8 cellular contexts compared by ENCODE assay signal in genomic region chr2:151289972-151290335, GRCh38. TPM values are rescaled to one million over a fixed set of nuclear protein-coding genes. Genes with fewer than 3 reads are reported as not detected.
DNase-seq lines count a peak whose midpoint lies in the region; ATAC-seq and TF ChIP-seq lines count a peak whose summit lies in the region.

No MANE protein-coding gene starts in this region.

- H3K4me3 ChIP-seq in coronary artery (peak overlapping the region; percentile 85), mesenchymal stem cell (ENCODE audit: insufficient read depth in 1 of 2, low read depth in 1 of 2, low read length in 2 of 2) (peak overlapping the region in 1 of 2 experiments; percentile 79), thymus (ENCODE audit: low read length) (peak overlapping the region; percentile 77)

- no peak overlapping the region for H2AK5ac ChIP-seq in mesenchymal stem cell (ENCODE audit: low read length, severe bottlenecking)

- no peak overlapping the region for H2BK120ac ChIP-seq in mesenchymal stem cell (ENCODE audit: low read depth, low read length)

- H3K18ac ChIP-seq in mesenchymal stem cell (ENCODE audit: low read depth in 1 of 2, low read length in 2 of 2) = peak overlapping the region; percentile 24 to 70

- H3K14ac ChIP-seq in mesenchymal stem cell (ENCODE audit: low read length in 2 of 2) = no peak overlapping the region

- no peak overlapping the region for H4K91ac ChIP-seq in mesenchymal stem cell (ENCODE audit: low read length)

- no peaks in the 10 kb centered on the region for H3K27me3 ChIP-seq in mesenchymal stem cell (ENCODE audit: control insufficient read depth in 1 of 2, insufficient read depth in 1 of 2, low read length in 2 of 2)
- H3K27me3 ChIP-seq in thymus (ENCODE audit: control insufficient read depth, insufficient read depth) = no peaks in the 10 kb centered on the region

- peak overlapping the region; percentile 94 for H3K9ac ChIP-seq in mesenchymal stem cell (ENCODE audit: low read length)

- no peak overlapping the region for H3K4ac ChIP-seq in mesenchymal stem cell (ENCODE audit: low read depth in 1 of 2, low read length in 2 of 2)

- peak overlapping the region; percentile 87 to 92 for H3K27ac ChIP-seq in coronary artery
- peak overlapping the region; percentile 94 for H3K27ac ChIP-seq in mesenchymal stem cell (ENCODE audit: low read length, poor library complexity, severe bottlenecking)
- H3K27ac ChIP-seq in thymus (ENCODE audit: low read depth) = peak overlapping the region; percentile 88

- H2BK12ac ChIP-seq in mesenchymal stem cell (ENCODE audit: low read length in 2 of 2) = no peak overlapping the region

- no peak overlapping the region for H2BK15ac ChIP-seq in mesenchymal stem cell (ENCODE audit: low read depth, poor library complexity, severe bottlenecking)

- peak; percentile 28 for ATAC-seq in HG02870 (IDR thresholded peaks at IDR 0.05; ENCODE audit: unreplicated experiment)

- H2AFZ ChIP-seq in mesenchymal stem cell (ENCODE audit: low read depth, low read length) = no peak overlapping the region

- H3K23ac ChIP-seq in mesenchymal stem cell (ENCODE audit: low read length in 2 of 2) = no peak overlapping the region

- no peaks in the 10 kb centered on the region for H3K36me3 ChIP-seq in mesenchymal stem cell (ENCODE audit: control insufficient read depth in 1 of 2, insufficient read depth in 2 of 2, low read depth in 1 of 2, low read length in 2 of 2)
- no peaks in the 10 kb centered on the region for H3K36me3 ChIP-seq in thymus (ENCODE audit: control insufficient read depth, insufficient read depth)

- TF ChIP-seq CTCF in coronary artery (IDR thresholded peaks at IDR 0.05) = no peak

- no peak overlapping the region for H4K8ac ChIP-seq in mesenchymal stem cell (ENCODE audit: low read length)

- peaks cover 15% of the 10 kb centered on the region for H3K79me1 ChIP-seq in mesenchymal stem cell (replicated peaks; ENCODE audit: low read length, poor library complexity, severe bottlenecking)

- H3K9me3 ChIP-seq in mesenchymal stem cell (ENCODE audit: control insufficient read depth, low read length) (no peaks in the 10 kb centered on the region), thymus (ENCODE audit: control insufficient read depth) (no peaks in the 10 kb centered on the region)

- peak; percentile 16 for DNase-seq in stimulated activated naive CD4-positive, alpha-beta T cell treated with Interleukin-2 at 50 U/mL for 16 hours (lab: John Stamatoyannopoulos, UW)
- DNase-seq in stimulated activated naive CD4-positive, alpha-beta T cell (lab: John Stamatoyannopoulos, UW) = no peak
- DNase-seq in RKO (ENCODE audit: low spot score) (peak; percentile 41), coronary artery (ENCODE audit: low spot score) (no peak), mesenchymal stem cell (peak; percentile 92), NCI-H1436 (lab: John Stamatoyannopoulos, UW) (no peak)

- 9% methylated on average over 5 of the region's 6 CpGs for WGBS in mesenchymal stem cell
- WGBS in thymus = 0% methylated on average over 6 of the region's 6 CpGs

- H3K4me1 ChIP-seq in mesenchymal stem cell (ENCODE audit: control insufficient read depth, insufficient read depth, low read depth, low read length) (peaks cover 6% of the 10 kb centered on the region), thymus (ENCODE audit: control insufficient read depth, insufficient read depth, low read length) (peaks cover 7% of the 10 kb centered on the region)

- peak overlapping the region; percentile 75 for H3K4me2 ChIP-seq in mesenchymal stem cell (ENCODE audit: low read length, poor library complexity, severe bottlenecking)

- no peak overlapping the region for H2BK5ac ChIP-seq in mesenchymal stem cell (ENCODE audit: low read depth, low read length, poor library complexity, severe bottlenecking)

RNA-seq across cellular contexts. Expression of gene NMI, which starts 0.5 kb away (rescaled TPM):
- polyA plus RNA-seq in mesenchymal stem cell (2013, experiment 1 of 2) = 24.1 TPM
- polyA plus RNA-seq in mesenchymal stem cell (2013, experiment 2 of 2) = 27.1 TPM
- 38.8 TPM for polyA plus RNA-seq in thymus

RNA-seq across cellular contexts. Expression of gene RBM43, which starts 28.3 kb away (rescaled TPM):
- polyA plus RNA-seq in mesenchymal stem cell (2013, experiment 1 of 2) = 9.1 TPM
- 9.0 TPM for polyA plus RNA-seq in mesenchymal stem cell (2013, experiment 2 of 2)
- polyA plus RNA-seq in thymus = 9.5 TPM

Comparison
In these comparisons a context has a peak if more than half of its experiments do, and no peak if none do; other contexts are left out.
1. DNase-seq: peak in stimulated activated naive CD4-positive, alpha-beta T cell treated with Interleukin-2 at 50 U/mL for 16 hours (single experiment), RKO (single experiment) and mesenchymal stem cell (single experiment); none in stimulated activated naive CD4-positive, alpha-beta T cell (0 of 6), coronary artery (single experiment) and NCI-H1436 (single experiment).
2. Peak in every context shown above with its lines, with median percentiles within 50 percentile points of each other: H3K27ac ChIP-seq.